1 cellular context compared by ENCODE assay signal in the genomic region with DNA sequence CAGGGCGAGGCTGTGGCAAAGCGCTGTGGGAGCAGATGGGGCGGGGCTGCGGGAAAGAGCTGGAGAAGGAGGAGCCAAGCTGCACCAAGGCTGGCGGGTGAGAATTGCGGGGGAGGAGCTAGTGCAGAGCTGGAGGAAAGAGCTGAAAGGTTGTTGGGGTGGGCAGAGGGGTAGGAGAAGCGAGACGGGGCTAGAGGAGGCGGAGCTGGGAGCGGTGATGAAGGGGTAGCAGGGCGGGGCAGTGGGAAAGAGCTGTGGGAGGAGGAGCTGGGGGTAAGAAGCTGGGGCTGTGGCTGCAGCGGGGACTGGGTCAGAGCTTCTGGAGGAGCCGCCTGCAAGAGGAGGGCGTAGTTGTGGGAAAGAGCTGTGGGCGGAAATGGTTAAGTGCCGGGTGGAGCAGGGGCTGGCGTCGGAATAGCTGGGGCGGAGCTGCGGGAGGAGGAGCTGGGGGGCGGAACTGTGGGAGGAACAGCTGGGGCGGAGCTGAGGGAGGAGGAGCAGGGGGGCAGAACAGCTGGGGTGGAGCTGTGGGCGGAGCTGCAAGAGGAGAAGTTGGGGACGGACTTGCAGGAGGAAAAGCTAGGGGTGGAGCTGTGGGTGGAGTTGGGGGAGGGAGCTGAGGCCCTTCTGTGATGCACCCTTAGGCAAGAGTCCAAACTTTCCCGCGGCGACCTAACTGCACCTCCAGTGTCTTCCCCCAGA.
A peak's percentile ranks its signal among the peaks of the same experiment; 100 is the strongest.
TF ChIP-seq lines count a peak whose summit lies in the region.

No MANE protein-coding gene starts in this region.

TF ChIP-seq in GM12878, 131 proteins besides CTCF, POLR2A, EP300 and RAD21 (continued from another document):
- TF ChIP-seq, protein P1, sequence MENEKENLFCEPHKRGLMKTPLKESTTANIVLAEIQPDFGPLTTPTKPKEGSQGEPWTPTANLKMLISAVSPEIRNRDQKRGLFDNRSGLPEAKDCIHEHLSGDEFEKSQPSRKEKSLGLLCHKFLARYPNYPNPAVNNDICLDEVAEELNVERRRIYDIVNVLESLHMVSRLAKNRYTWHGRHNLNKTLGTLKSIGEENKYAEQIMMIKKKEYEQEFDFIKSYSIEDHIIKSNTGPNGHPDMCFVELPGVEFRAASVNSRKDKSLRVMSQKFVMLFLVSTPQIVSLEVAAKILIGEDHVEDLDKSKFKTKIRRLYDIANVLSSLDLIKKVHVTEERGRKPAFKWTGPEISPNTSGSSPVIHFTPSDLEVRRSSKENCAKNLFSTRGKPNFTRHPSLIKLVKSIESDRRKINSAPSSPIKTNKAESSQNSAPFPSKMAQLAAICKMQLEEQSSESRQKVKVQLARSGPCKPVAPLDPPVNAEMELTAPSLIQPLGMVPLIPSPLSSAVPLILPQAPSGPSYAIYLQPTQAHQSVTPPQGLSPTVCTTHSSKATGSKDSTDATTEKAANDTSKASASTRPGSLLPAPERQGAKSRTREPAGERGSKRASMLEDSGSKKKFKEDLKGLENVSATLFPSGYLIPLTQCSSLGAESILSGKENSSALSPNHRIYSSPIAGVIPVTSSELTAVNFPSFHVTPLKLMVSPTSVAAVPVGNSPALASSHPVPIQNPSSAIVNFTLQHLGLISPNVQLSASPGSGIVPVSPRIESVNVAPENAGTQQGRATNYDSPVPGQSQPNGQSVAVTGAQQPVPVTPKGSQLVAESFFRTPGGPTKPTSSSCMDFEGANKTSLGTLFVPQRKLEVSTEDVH (IDR thresholded peaks at IDR 0.05; ENCODE audit: low read depth, partially characterized antibody), result no peak
- TF ChIP-seq TBL1XR1 (IDR thresholded peaks at IDR 0.05; ENCODE audit: low read depth, low read length) (no peak), HDAC2 (IDR thresholded peaks at IDR 0.05) (no peak), RCOR1 (conservative IDR thresholded peaks at IDR 0.05; ENCODE audit: low read depth, low read length) (no peak), SPI1 (IDR thresholded peaks at IDR 0.05; ENCODE audit: borderline replicate concordance, insufficient read depth, low read depth, low read length) (peak; percentile 48; the same call in 1 of the 2 replicates), SP1 (IDR thresholded peaks at IDR 0.05; ENCODE audit: low read depth, low read length) (peak; percentile 83), SUZ12 (IDR thresholded peaks at IDR 0.05; ENCODE audit: unreplicated experiment) (no peak), DPF2 (IDR thresholded peaks at IDR 0.05) (no peak), EZH2 (IDR thresholded peaks at IDR 0.05; ENCODE audit: borderline replicate concordance, control insufficient read depth, low read depth, low read length) (no peak), MYC (IDR thresholded peaks at IDR 0.05; ENCODE audit: insufficient read depth, insufficient read length, insufficient replicate concordance, low read length, severe bottlenecking) (no peak), MTA3 (IDR thresholded peaks at IDR 0.05; ENCODE audit: borderline replicate concordance, low read length) (no peak), POLR2AphosphoS2 (IDR thresholded peaks at IDR 0.05; ENCODE audit: low read depth, low read length) (0 out of 2 replicates have a peak, but pooled peaks have one; percentile 35), ZNF217 (IDR thresholded peaks at IDR 0.05) (no peak), ZBTB33 (IDR thresholded peaks at IDR 0.05) (no peak), TCF3 (IDR thresholded peaks at IDR 0.05; ENCODE audit: borderline replicate concordance, insufficient read depth, low read depth, low read length) (peak; percentile 84; the same call in 1 of the 2 replicates), FOXK2 (IDR thresholded peaks at IDR 0.05) (no peak), GABPA (IDR thresholded peaks at IDR 0.05; ENCODE audit: low read depth) (no peak), KLF5 (IDR thresholded peaks at IDR 0.05; ENCODE audit: partially characterized antibody) (no peak), SMARCA5 (IDR thresholded peaks at IDR 0.05) (no peak), E2F4 (IDR thresholded peaks at IDR 0.05; ENCODE audit: low read depth, low read length) (peak; percentile 55; the same call in 1 of the 2 replicates), SUPT20H (IDR thresholded peaks at IDR 0.05; ENCODE audit: borderline replicate concordance, control insufficient read depth, low read depth, low read length) (no peak), TAF1 (IDR thresholded peaks at IDR 0.05; ENCODE audit: borderline replicate concordance, low read depth, low read length) (peak; percentile 39; the same call in 1 of the 2 replicates), ZNF384 (IDR thresholded peaks at IDR 0.05; ENCODE audit: borderline replicate concordance, low read depth, low read length) (no peak), IRF4 (IDR thresholded peaks at IDR 0.05; ENCODE audit: low read depth, low read length) (0 out of 2 replicates have a peak, but pooled peaks have one; percentile 8), RUNX3 (IDR thresholded peaks at IDR 0.05; ENCODE audit: low read length) (peak; percentile 40; the same call in 1 of the 2 replicates), SREBF1 (IDR thresholded peaks at IDR 0.05; ENCODE audit: low read length) (no peak), CHD2 (IDR thresholded peaks at IDR 0.05; ENCODE audit: borderline replicate concordance, low read depth, low read length) (no peak), IKZF1 (conservative IDR thresholded peaks at IDR 0.05) (0 out of 2 replicates have a peak, but pooled peaks have one; percentile 30), GATAD2B (conservative IDR thresholded peaks at IDR 0.05; ENCODE audit: low read depth) (no peak), MEF2B (IDR thresholded peaks at IDR 0.05; ENCODE audit: partially characterized antibody, poor library complexity, severe bottlenecking) (no peak), YY1 (IDR thresholded peaks at IDR 0.05; ENCODE audit: low read depth, low read length) (no peak), PKNOX1 (IDR thresholded peaks at IDR 0.05) (no peak), RAD51 (IDR thresholded peaks at IDR 0.05) (no peak), SMAD1 (IDR thresholded peaks at IDR 0.05; ENCODE audit: low read depth, partially characterized antibody) (no peak), NFIC (IDR thresholded peaks at IDR 0.05; ENCODE audit: low read depth, low read length) (no peak), SREBF2 (IDR thresholded peaks at IDR 0.05; ENCODE audit: low read length) (no peak), JUND (IDR thresholded peaks at IDR 0.05; ENCODE audit: low read depth, low read length) (peak; percentile 75), SMAD5 (IDR thresholded peaks at IDR 0.05; ENCODE audit: low read depth) (no peak), NFYA (IDR thresholded peaks at IDR 0.05; ENCODE audit: borderline replicate concordance, low read depth, low read length) (no peak), CEBPB (IDR thresholded peaks at IDR 0.05; ENCODE audit: borderline replicate concordance in 1 of 2, low read depth in 2 of 2, low read length in 2 of 2) (no peak), ETV6 (conservative IDR thresholded peaks at IDR 0.05 in 1 of 2, IDR thresholded peaks at IDR 0.05 in 1 of 2; ENCODE audit: borderline replicate concordance in 1 of 2, low read depth in 1 of 2) (no peak), RB1 (IDR thresholded peaks at IDR 0.05; ENCODE audit: borderline replicate concordance) (peak; percentile 56; the same call in 1 of the 2 replicates), ATF7 (IDR thresholded peaks at IDR 0.05; ENCODE audit: low read depth) (peak; percentile 59; the same call in 1 of the 2 replicates), EGR1 (IDR thresholded peaks at IDR 0.05; ENCODE audit: borderline replicate concordance in 1 of 2, low read depth in 2 of 2, low read length in 2 of 2) (peak in 1 of 2 experiments; percentile 68; a peak in 2 of 3 replicates), NBN (IDR thresholded peaks at IDR 0.05) (peak; percentile 97), TARDBP (IDR thresholded peaks at IDR 0.05; ENCODE audit: borderline replicate concordance) (no peak), CHD4 (IDR thresholded peaks at IDR 0.05) (no peak)
- TF ChIP-seq, protein P2, sequence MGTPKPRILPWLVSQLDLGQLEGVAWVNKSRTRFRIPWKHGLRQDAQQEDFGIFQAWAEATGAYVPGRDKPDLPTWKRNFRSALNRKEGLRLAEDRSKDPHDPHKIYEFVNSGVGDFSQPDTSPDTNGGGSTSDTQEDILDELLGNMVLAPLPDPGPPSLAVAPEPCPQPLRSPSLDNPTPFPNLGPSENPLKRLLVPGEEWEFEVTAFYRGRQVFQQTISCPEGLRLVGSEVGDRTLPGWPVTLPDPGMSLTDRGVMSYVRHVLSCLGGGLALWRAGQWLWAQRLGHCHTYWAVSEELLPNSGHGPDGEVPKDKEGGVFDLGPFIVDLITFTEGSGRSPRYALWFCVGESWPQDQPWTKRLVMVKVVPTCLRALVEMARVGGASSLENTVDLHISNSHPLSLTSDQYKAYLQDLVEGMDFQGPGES (IDR thresholded peaks at IDR 0.05), result no peak
- TF ChIP-seq, protein P3, sequence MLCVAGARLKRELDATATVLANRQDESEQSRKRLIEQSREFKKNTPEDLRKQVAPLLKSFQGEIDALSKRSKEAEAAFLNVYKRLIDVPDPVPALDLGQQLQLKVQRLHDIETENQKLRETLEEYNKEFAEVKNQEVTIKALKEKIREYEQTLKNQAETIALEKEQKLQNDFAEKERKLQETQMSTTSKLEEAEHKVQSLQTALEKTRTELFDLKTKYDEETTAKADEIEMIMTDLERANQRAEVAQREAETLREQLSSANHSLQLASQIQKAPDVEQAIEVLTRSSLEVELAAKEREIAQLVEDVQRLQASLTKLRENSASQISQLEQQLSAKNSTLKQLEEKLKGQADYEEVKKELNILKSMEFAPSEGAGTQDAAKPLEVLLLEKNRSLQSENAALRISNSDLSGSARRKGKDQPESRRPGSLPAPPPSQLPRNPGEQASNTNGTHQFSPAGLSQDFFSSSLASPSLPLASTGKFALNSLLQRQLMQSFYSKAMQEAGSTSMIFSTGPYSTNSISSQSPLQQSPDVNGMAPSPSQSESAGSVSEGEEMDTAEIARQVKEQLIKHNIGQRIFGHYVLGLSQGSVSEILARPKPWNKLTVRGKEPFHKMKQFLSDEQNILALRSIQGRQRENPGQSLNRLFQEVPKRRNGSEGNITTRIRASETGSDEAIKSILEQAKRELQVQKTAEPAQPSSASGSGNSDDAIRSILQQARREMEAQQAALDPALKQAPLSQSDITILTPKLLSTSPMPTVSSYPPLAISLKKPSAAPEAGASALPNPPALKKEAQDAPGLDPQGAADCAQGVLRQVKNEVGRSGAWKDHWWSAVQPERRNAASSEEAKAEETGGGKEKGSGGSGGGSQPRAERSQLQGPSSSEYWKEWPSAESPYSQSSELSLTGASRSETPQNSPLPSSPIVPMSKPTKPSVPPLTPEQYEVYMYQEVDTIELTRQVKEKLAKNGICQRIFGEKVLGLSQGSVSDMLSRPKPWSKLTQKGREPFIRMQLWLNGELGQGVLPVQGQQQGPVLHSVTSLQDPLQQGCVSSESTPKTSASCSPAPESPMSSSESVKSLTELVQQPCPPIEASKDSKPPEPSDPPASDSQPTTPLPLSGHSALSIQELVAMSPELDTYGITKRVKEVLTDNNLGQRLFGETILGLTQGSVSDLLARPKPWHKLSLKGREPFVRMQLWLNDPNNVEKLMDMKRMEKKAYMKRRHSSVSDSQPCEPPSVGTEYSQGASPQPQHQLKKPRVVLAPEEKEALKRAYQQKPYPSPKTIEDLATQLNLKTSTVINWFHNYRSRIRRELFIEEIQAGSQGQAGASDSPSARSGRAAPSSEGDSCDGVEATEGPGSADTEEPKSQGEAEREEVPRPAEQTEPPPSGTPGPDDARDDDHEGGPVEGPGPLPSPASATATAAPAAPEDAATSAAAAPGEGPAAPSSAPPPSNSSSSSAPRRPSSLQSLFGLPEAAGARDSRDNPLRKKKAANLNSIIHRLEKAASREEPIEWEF (IDR thresholded peaks at IDR 0.05; ENCODE audit: insufficient replicate concordance, low read depth, low read length), result no peak
TF ChIP-seq in GM12878: peak in this region for 21.
